1 cellular context compared by ENCODE assay signal in the genomic region with DNA sequence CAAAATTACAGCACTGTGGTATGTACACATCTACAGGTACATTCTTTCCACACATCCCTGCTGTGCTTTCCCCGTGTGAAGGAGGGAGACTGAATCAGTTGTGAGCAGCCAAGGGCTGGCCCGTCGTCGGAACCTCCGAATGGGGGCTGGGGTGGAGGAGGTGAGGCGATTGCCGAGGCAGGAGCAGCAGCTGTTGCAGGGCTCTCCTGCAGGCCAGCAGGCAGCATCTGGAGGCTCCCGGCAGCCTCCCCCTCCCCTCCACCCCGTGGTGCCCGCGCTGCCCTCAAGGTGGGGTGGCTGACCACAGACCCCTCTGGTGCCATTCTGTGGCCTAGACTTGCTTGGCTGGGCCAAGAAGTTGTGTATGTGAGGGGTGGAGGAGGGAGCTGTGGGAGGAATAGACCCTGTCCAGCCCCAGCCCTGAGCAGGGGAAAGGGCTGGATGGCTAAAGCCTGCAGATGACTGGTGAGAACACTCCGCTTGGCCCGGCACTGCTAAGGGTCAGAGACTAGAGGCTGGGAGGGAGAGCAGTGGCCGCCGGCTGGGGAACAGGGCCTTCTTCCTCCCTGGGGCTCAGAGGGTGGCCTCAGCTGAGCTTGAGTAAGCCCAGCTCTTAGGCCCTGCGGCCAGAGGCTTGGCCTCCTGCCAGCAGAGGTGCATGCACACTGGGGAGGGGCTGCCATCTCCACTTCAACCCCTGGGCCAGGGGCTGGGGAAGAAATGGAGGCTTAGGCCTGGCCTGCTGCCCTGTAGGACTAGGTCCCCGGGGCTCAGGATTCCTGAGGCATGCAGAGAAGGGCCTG.
TF ChIP-seq lines count a peak whose summit lies in the region.

No MANE protein-coding gene starts in this region.

TF ChIP-seq in IMR-90, 13 proteins besides CTCF, POLR2A, EP300 and RAD21:
- TF ChIP-seq CEBPB (IDR thresholded peaks at IDR 0.05; ENCODE audit: low read depth, low read length) (no peak), NFE2L2 (IDR thresholded peaks at IDR 0.05; ENCODE audit: low read depth, low read length) (no peak), CHD1 (IDR thresholded peaks at IDR 0.05; ENCODE audit: low read depth, low read length) (no peak), MAZ (IDR thresholded peaks at IDR 0.05; ENCODE audit: borderline replicate concordance, low read depth, low read length) (no peak), BHLHE40 (IDR thresholded peaks at IDR 0.05; ENCODE audit: low read depth, low read length) (no peak), MAFK (IDR thresholded peaks at IDR 0.05; ENCODE audit: low read depth, low read length) (no peak), SMC3 (IDR thresholded peaks at IDR 0.05; ENCODE audit: low read depth, low read length) (no peak), FOS (IDR thresholded peaks at IDR 0.05; ENCODE audit: low read depth, low read length) (no peak)
- TF ChIP-seq, protein P1, sequence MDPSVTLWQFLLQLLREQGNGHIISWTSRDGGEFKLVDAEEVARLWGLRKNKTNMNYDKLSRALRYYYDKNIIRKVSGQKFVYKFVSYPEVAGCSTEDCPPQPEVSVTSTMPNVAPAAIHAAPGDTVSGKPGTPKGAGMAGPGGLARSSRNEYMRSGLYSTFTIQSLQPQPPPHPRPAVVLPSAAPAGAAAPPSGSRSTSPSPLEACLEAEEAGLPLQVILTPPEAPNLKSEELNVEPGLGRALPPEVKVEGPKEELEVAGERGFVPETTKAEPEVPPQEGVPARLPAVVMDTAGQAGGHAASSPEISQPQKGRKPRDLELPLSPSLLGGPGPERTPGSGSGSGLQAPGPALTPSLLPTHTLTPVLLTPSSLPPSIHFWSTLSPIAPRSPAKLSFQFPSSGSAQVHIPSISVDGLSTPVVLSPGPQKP (IDR thresholded peaks at IDR 0.05; ENCODE audit: borderline replicate concordance, low read depth, low read length): no peak
TF ChIP-seq in IMR-90: peak in this region for 0.
